Comparison of ENCODE assay signal across 8 cellular contexts in the genomic region with DNA sequence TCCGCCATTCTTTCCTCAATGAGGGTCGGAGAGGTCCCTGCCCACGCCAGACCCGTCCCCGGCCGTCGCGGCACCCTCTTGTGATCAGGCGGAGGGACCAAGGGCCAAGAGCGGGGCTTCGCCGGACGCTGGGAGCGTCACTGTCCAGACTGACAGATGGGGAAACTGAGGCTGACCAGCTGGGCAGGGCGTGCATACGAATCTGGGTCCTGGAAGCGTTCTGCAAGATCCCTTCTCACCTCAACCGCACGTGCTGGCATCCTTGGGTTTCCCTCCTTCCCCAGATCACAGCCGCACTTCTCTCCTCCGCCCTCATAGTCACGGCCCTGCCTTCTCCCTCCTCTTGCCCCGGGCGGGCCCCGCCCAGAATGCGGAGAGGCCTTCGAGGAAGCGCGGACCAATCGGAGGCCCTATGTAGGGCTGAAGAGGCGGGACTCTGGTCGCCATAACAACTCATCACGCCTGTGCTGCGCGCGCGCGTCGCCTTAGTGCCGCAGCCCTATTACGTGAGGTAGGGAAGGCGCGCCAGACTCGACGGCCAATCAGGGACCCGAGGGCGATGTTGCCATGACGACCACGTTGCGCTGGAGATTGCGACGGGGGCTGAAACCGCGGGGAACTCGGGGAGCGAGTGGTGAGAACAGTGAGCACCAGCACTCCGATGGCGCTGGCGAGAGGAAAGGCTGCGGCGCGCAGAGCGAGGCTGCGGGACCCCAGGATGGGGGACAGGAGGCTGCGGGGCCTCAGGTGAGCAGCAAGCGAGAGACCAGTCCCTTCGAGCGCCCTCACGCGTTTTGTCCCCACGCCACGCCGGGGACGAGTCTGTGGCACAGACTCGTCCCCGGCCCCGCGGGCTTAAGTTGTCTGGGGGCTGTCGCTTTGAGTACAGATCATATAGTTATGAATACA. TPM values are rescaled to one million over a fixed set of nuclear protein-coding genes. Genes with fewer than 3 reads are reported as not detected.
DNase-seq lines count a peak whose midpoint lies in the region; ATAC-seq, FAIRE-seq and TF ChIP-seq lines count a peak whose summit lies in the region.

No MANE protein-coding gene starts in this region.

- ATAC-seq in HG02870 (IDR thresholded peaks at IDR 0.05; ENCODE audit: unreplicated experiment), result peak; percentile 97

- H3K9me3 Mint-ChIP-seq in T-helper 1 cell treated with Interleukin-12 subunit alpha and Interleukin-12 subunit beta and Interleukin-4 antibody, amounts not matched to agents 30 μg/mL and 1 μg/mL, for 36 hours, result no peaks in the 10 kb centered on the region

- H3K27ac Mint-ChIP-seq in T-helper 1 cell treated with Interleukin-12 subunit alpha and Interleukin-12 subunit beta and Interleukin-4 antibody, amounts not matched to agents 30 μg/mL and 1 μg/mL, for 36 hours, result peak overlapping the region; percentile 93

- no peaks in the 10 kb centered on the region for H3K27me3 Mint-ChIP-seq in T-helper 1 cell treated with Interleukin-12 subunit alpha and Interleukin-12 subunit beta and Interleukin-4 antibody, amounts not matched to agents 30 μg/mL and 1 μg/mL, for 36 hours (ENCODE audit: low read depth)

- H3K4me1 ChIP-seq in right atrium auricular region (peaks cover 0 to 20% of the 10 kb centered on the region in 2 donors), prostate gland (replicated peaks) (no peaks in the 10 kb centered on the region)

- peak; percentile 70 for TF ChIP-seq POLR2A in prostate gland (IDR thresholded peaks at IDR 0.05)

- in situ Hi-C loops in GM13977 (cut with MboI; ENCODE audit: low pct_unique_long_range_greater_than_20kb, low sequenced_read_pairs, unreplicated experiment), result no loop called here

- intact Hi-C loops in prostate gland (cut with DNase I), result no loop called here

- H3K27ac ChIP-seq in angular gyrus (ENCODE audit: low read depth, low read length), result peak overlapping the region; percentile 85
- H3K27ac ChIP-seq in right atrium auricular region, result peak overlapping the region; percentile 60 to 69
- peak overlapping the region; percentile 61 to 78 for H3K27ac ChIP-seq in prostate gland

- no peaks in the 10 kb centered on the region for H3K36me3 ChIP-seq in right atrium auricular region
- no peaks in the 10 kb centered on the region for H3K36me3 ChIP-seq in prostate gland

- WGBS in prostate gland, result under 1% methylated on average over 73 of the region's 79 CpGs

- peaks cover 4% of the 10 kb centered on the region for H3K36me3 Mint-ChIP-seq in T-helper 1 cell treated with Interleukin-12 subunit alpha and Interleukin-12 subunit beta and Interleukin-4 antibody, amounts not matched to agents 30 μg/mL and 1 μg/mL, for 36 hours (ENCODE audit: low read depth)

- peak; percentile 37 for FAIRE-seq in urothelium cell line (lab: Jason Lieb, UNC)

- peak; percentile 99 for DNase-seq in GM13977 (ENCODE audit: low spot score)
- peak; percentile 99 for DNase-seq in NCI-H1694 (lab: John Stamatoyannopoulos, UW)
- peak; percentile 99 for DNase-seq in right atrium auricular region (ENCODE audit: low spot score)
- DNase-seq in prostate gland (ENCODE audit: low spot score), result peak; percentile 100
- DNase-seq in urothelium cell line (ENCODE audit: low spot score), result peak; percentile 95

- H3K27me3 ChIP-seq in right atrium auricular region (peaks cover 6% of the 10 kb centered on the region in 2 donors), prostate gland (replicated peaks; ENCODE audit: insufficient read depth) (no peaks in the 10 kb centered on the region)

- H3K9me3 ChIP-seq in right atrium auricular region (no peaks in the 10 kb centered on the region), prostate gland (no peaks in the 10 kb centered on the region)

- H3K4me1 Mint-ChIP-seq in T-helper 1 cell treated with Interleukin-12 subunit alpha and Interleukin-12 subunit beta and Interleukin-4 antibody, amounts not matched to agents 30 μg/mL and 1 μg/mL, for 36 hours (ENCODE audit: low read depth), result peaks cover 13% of the 10 kb centered on the region

- TF ChIP-seq CTCF in GM13977 (IDR thresholded peaks at IDR 0.05; ENCODE audit: extremely low read depth, insufficient read depth, missing control alignments) (peak; percentile 9), right atrium auricular region (IDR thresholded peaks at IDR 0.05) (peak in 1 of 2 donors; percentile 28), prostate gland (IDR thresholded peaks at IDR 0.05) (no peak)

- peak overlapping the region; percentile 41 to 65 for H3K4me3 ChIP-seq in right atrium auricular region
- H3K4me3 ChIP-seq in prostate gland, result peak overlapping the region; percentile 37 to 61

- H3K4me3 Mint-ChIP-seq in T-helper 1 cell treated with Interleukin-12 subunit alpha and Interleukin-12 subunit beta and Interleukin-4 antibody, amounts not matched to agents 30 μg/mL and 1 μg/mL, for 36 hours, result peak overlapping the region; percentile 91

RNA-seq across cellular contexts. Expression of a gene that starts 5.7 kb away (rescaled TPM):
- total RNA-seq in right atrium auricular region (not detected), prostate gland (1 to 10 TPM in 1 of 2 donors, under 1 TPM in 1; 0.62 to 7.0 TPM)

RNA-seq across cellular contexts. Expression of a gene that starts 7.3 kb away (rescaled TPM):
- total RNA-seq in right atrium auricular region, result 10 to 100 TPM; 17.4 to 18.5 TPM
- 10 to 100 TPM; 10.8 to 19.4 TPM for total RNA-seq in prostate gland

RNA-seq across cellular contexts. Expression of a gene that starts 14.1 kb away (rescaled TPM):
- 1,000 to 10,000 TPM in 1 of 2 donors, 100 to 1,000 TPM in 1; 593 to 1,197 TPM for total RNA-seq in right atrium auricular region
- total RNA-seq in prostate gland, result 1,000 to 10,000 TPM; 1,184 to 2,289 TPM

RNA-seq across cellular contexts. Expression of a gene that starts 20.3 kb away (rescaled TPM):
- total RNA-seq in right atrium auricular region, result 1 to 10 TPM in 1 of 2 donors, under 1 TPM in 1; 0.70 to 1.3 TPM
- total RNA-seq in prostate gland, result 10 to 100 TPM; 12.2 to 15.7 TPM

RNA-seq across cellular contexts. Expression of a gene that starts 38.6 kb away (rescaled TPM):
- total RNA-seq in right atrium auricular region (under 1 TPM; 0.39 to 0.56 TPM), prostate gland (10 to 100 TPM in 1 of 2 donors, 1 to 10 TPM in 1; 6.6 to 11.0 TPM)

Comparison
In these comparisons a context has a peak if more than half of its experiments do, and no peak if none do; other contexts are left out.
1. Peak in every context shown above with its lines: DNase-seq, ATAC-seq, H3K4me3 ChIP-seq and H3K27ac ChIP-seq.